Comparison of ENCODE assay signal across 1 cellular context in the genomic region with DNA sequence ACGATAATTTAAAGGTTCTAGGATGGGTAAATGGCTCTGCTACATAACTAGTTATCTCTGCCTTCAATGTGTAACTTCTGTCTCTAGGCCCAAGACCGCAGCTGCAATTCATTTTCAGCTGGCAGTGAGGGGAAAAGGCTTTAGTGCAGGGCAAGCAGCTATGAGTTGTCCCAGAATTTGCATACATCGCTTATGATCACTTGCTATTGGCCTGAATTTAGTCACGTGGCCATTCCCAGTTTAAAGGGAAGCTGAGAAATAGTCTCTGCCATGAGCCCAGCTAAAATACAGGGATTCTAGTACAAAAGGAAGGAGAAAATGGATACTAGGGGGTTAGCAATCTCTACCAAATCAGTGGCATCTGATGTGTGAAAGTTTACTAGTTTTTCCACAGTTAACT.
TF ChIP-seq lines count a peak whose summit lies in the region.

No MANE protein-coding gene starts in this region.

TF ChIP-seq in SK-N-SH, 30 proteins besides CTCF, POLR2A, EP300 and RAD21 (continued from another document):
- TF ChIP-seq ZBTB33 (IDR thresholded peaks at IDR 0.05; ENCODE audit: borderline replicate concordance, low read depth) (no peak), MEF2A (IDR thresholded peaks at IDR 0.05; ENCODE audit: borderline replicate concordance, low read depth) (no peak)
TF ChIP-seq in SK-N-SH: peak in this region for 1.
